Comparison of ENCODE assay signal across 24 cellular contexts in the genomic region with DNA sequence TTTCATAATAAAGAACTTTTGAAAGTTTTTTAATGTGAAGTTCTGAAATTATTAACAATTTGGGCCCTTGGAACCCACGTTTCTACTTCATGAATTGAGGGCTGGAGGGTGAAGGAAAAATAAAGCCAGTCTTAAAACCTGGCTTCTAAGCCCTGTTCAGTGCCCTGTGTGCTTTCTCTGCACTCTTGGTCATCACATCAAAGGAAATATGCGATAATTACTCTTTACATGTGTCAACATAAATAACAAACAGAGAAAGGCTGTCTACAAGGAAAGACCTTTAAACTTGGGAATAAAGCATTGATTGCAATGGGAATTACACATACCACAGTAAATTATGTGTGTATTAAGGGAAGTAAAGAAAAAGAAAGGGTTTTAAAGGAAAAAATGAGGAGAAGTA.
DNase-seq lines count a peak whose midpoint lies in the region; ATAC-seq, FAIRE-seq and TF ChIP-seq lines count a peak whose summit lies in the region.
"Had no signal": no experiment of that assay in that cellular context is flagged by ENCODE, and none has a peak within 500 bp of the region (broad histone marks: within the 10 kb centered on the region; RNA-seq: fewer than 3 reads in every experiment).

No MANE protein-coding gene starts in this region.

- H3K4me3 ChIP-seq in astrocyte (ENCODE audit: insufficient read depth, low read depth, low read length) (no peak overlapping the region), heart right ventricle (no peak overlapping the region)
- H3K4me3 ChIP-seq: BLaER1 treated with 17β-estradiol and CSF1 and Interleukin-3, amounts not matched to agents 10 nM and 100 nM; GM23248 had no signal

- no peaks in the 10 kb centered on the region for H3K27me3 ChIP-seq in astrocyte (ENCODE audit: insufficient read depth, low read length)
- H3K27me3 ChIP-seq in heart right ventricle = no peaks in the 10 kb centered on the region
- H3K27me3 ChIP-seq: BE2C; BLaER1 treated with 17β-estradiol and CSF1 and Interleukin-3, amounts not matched to agents 10 nM and 100 nM had no signal

- H2AFZ ChIP-seq in astrocyte (ENCODE audit: low read depth, low read length) = no peak overlapping the region
- H2AFZ ChIP-seq: GM23248 had no signal

- no peaks in the 10 kb centered on the region for H4K20me1 ChIP-seq in astrocyte (ENCODE audit: insufficient read depth, low read length)
- H4K20me1 ChIP-seq: BLaER1 treated with 17β-estradiol and CSF1 and Interleukin-3, amounts not matched to agents 10 nM and 100 nM had no signal

- DNase-seq in activated CD4-positive, alpha-beta T cell treated with anti-CD3 and anti-CD28 coated beads for 36 hours = no peak
- DNase-seq in activated CD4-positive, alpha-beta T cell treated with anti-CD3 and anti-CD28 coated beads for 48 hours = no peak
- no peak for DNase-seq in natural killer cell treated with Interleukin-12 subunit alpha and Interleukin-12 subunit beta and Interleukin-15 and Interleukin-18, amount 100 ng/mL, for 72 hours (ENCODE audit: low spot score)
- DNase-seq in natural killer cell = no peak
- DNase-seq in astrocyte (ENCODE audit: low read depth) = no peak
- DNase-seq in heart right ventricle = no peak
- DNase-seq: ACHN; AML-193; BE2C; CD4-positive, alpha-beta T cell; CD8-positive, alpha-beta memory T cell; DMS 273 treated with DMSO at 0.1 percent for 48 hours; DND-41; GM23248; H7; HCEC 1CT had no signal

- no peak overlapping the region for H3K4me2 ChIP-seq in astrocyte (ENCODE audit: low read length)
- H3K4me2 ChIP-seq: BLaER1 treated with 17β-estradiol and CSF1 and Interleukin-3, amounts not matched to agents 10 nM and 100 nM had no signal

- H3K4me1 ChIP-seq in astrocyte (ENCODE audit: insufficient read depth, low read length) = peaks cover 3% of the 10 kb centered on the region
- peaks cover 0 to 10% (median 2%) of the 10 kb centered on the region in 9 donors for H3K4me1 ChIP-seq in heart right ventricle

- H3K9me3 Mint-ChIP-seq in activated CD4-positive, alpha-beta T cell treated with anti-CD3 and anti-CD28 coated beads for 36 hours (ENCODE audit: low read depth) = no peaks in the 10 kb centered on the region
- peaks cover 3% of the 10 kb centered on the region for H3K9me3 Mint-ChIP-seq in natural killer cell treated with Interleukin-12 subunit alpha and Interleukin-12 subunit beta and Interleukin-15 and Interleukin-18, amount 100 ng/mL, for 72 hours
- H3K9me3 Mint-ChIP-seq in natural killer cell (no peaks in the 10 kb centered on the region), astrocyte (ENCODE audit: unreplicated experiment) (no peaks in the 10 kb centered on the region)
- H3K9me3 Mint-ChIP-seq: CD4-positive, alpha-beta T cell; CD8-positive, alpha-beta memory T cell had no signal

- H3K36me3 Mint-ChIP-seq in activated CD4-positive, alpha-beta T cell treated with anti-CD3 and anti-CD28 coated beads for 36 hours (ENCODE audit: low read depth) = peaks cover 3% of the 10 kb centered on the region
- peaks cover 13% of the 10 kb centered on the region for H3K36me3 Mint-ChIP-seq in natural killer cell treated with Interleukin-12 subunit alpha and Interleukin-12 subunit beta and Interleukin-15 and Interleukin-18, amount 100 ng/mL, for 72 hours
- H3K36me3 Mint-ChIP-seq in natural killer cell = no peaks in the 10 kb centered on the region
- H3K36me3 Mint-ChIP-seq in astrocyte (ENCODE audit: low read depth, unreplicated experiment) = no peaks in the 10 kb centered on the region
- H3K36me3 Mint-ChIP-seq: CD14-positive monocyte had no signal

- H3K4me1 Mint-ChIP-seq in activated CD4-positive, alpha-beta T cell treated with anti-CD3 and anti-CD28 coated beads for 36 hours = peaks cover 34% of the 10 kb centered on the region
- H3K4me1 Mint-ChIP-seq in natural killer cell treated with Interleukin-12 subunit alpha and Interleukin-12 subunit beta and Interleukin-15 and Interleukin-18, amount 100 ng/mL, for 72 hours (ENCODE audit: low read depth in 2 of 2) = peaks cover 46 to 60% of the 10 kb centered on the region in 2 donors
- H3K4me1 Mint-ChIP-seq in natural killer cell (peaks cover under 1 to 5% of the 10 kb centered on the region in 2 donors), astrocyte (ENCODE audit: low read depth, unreplicated experiment) (peaks cover 42% of the 10 kb centered on the region)
- H3K4me1 Mint-ChIP-seq: CD8-positive, alpha-beta memory T cell had no signal

- 88 to 93% methylated on average over 2 of the region's 2 CpGs for WGBS in heart right ventricle, 2 donors

- no peaks in the 10 kb centered on the region for H3K79me2 ChIP-seq in astrocyte (ENCODE audit: insufficient read depth, low read length)

- H3K36me3 ChIP-seq in astrocyte (ENCODE audit: insufficient read depth, low read length) = no peaks in the 10 kb centered on the region
- no peaks in the 10 kb centered on the region for H3K36me3 ChIP-seq in heart right ventricle
- H3K36me3 ChIP-seq: BE2C; BLaER1 treated with 17β-estradiol and CSF1 and Interleukin-3, amounts not matched to agents 10 nM and 100 nM had no signal

- TF ChIP-seq CTCF in natural killer cell (IDR thresholded peaks at IDR 0.05) = no peak
- TF ChIP-seq CTCF in VCaP (conservative IDR thresholded peaks at IDR 0.05) = no peak
- no peak for TF ChIP-seq CTCF in astrocyte (IDR thresholded peaks at IDR 0.05; ENCODE audit: insufficient read depth, low read depth, low read length)
- TF ChIP-seq CTCF in heart right ventricle (IDR thresholded peaks at IDR 0.05) = no peak

- H3K27me3 Mint-ChIP-seq in activated CD4-positive, alpha-beta T cell treated with anti-CD3 and anti-CD28 coated beads for 36 hours = peaks cover 4% of the 10 kb centered on the region
- peaks cover 6 to 13% of the 10 kb centered on the region in 2 donors for H3K27me3 Mint-ChIP-seq in natural killer cell treated with Interleukin-12 subunit alpha and Interleukin-12 subunit beta and Interleukin-15 and Interleukin-18, amount 100 ng/mL, for 72 hours
- H3K27me3 Mint-ChIP-seq in natural killer cell (ENCODE audit: low read depth in 2 of 2) = peaks cover 9 to 47% of the 10 kb centered on the region in 2 donors
- no peaks in the 10 kb centered on the region for H3K27me3 Mint-ChIP-seq in astrocyte (ENCODE audit: low read depth, unreplicated experiment)
- H3K27me3 Mint-ChIP-seq: CD4-positive, alpha-beta T cell had no signal

- intact Hi-C loops in activated CD4-positive, alpha-beta T cell treated with anti-CD3 and anti-CD28 coated beads for 36 hours (cut with DNase I, micrococcal nuclease) = loop anchor here in 1 of 2 experiments (2.0 kb wide), 2 partner anchors 30 to 76 kb away; no protein-coding TSS in a partner anchor
- intact Hi-C loops in natural killer cell (cut with micrococcal nuclease) = no loop called here
- intact Hi-C loops in heart right ventricle (cut with DNase I) = loop anchor here in 1 of 10 donors (10.0 kb wide), 1 partner anchor 132 kb away; no protein-coding TSS in a partner anchor

- no peaks in the 10 kb centered on the region for H3K9me3 ChIP-seq in astrocyte (ENCODE audit: insufficient read depth, low read depth, low read length)
- no peaks in the 10 kb centered on the region for H3K9me3 ChIP-seq in heart right ventricle
- H3K9me3 ChIP-seq: BE2C; BLaER1 treated with 17β-estradiol and CSF1 and Interleukin-3, amounts not matched to agents 10 nM and 100 nM had no signal

- ATAC-seq in activated CD4-positive, alpha-beta T cell treated with anti-CD3 and anti-CD28 coated beads for 36 hours = no peak
- no peak for ATAC-seq in natural killer cell treated with Interleukin-12 subunit alpha and Interleukin-12 subunit beta and Interleukin-15 and Interleukin-18, amount 100 ng/mL, for 72 hours
- ATAC-seq in natural killer cell (no peak), HG02870 (IDR thresholded peaks at IDR 0.05; ENCODE audit: unreplicated experiment) (no peak), heart right ventricle (no peak)

- H3K27ac ChIP-seq in VCaP (peak overlapping the region; percentile 55), astrocyte (ENCODE audit: low read depth, low read length) (no peak overlapping the region), heart right ventricle (no peak overlapping the region)
- H3K27ac ChIP-seq: 22Rv1; BLaER1 treated with 17β-estradiol and CSF1 and Interleukin-3, amounts not matched to agents 10 nM and 100 nM; GM23248 had no signal

- CTCF ChIA-PET in activated CD4-positive, alpha-beta T cell treated with anti-CD3 and anti-CD28 coated beads for 36 hours (lab: Charles Lee) = interaction anchor here (1.1 to 1.5 kb wide), 2 partner anchors 34 to 37 kb away, joined by 3 read pairs; no protein-coding TSS in a partner anchor

- no peak overlapping the region for H3K4me3 Mint-ChIP-seq in activated CD4-positive, alpha-beta T cell treated with anti-CD3 and anti-CD28 coated beads for 36 hours
- peak overlapping the region; percentile 75 for H3K4me3 Mint-ChIP-seq in natural killer cell treated with Interleukin-12 subunit alpha and Interleukin-12 subunit beta and Interleukin-15 and Interleukin-18, amount 100 ng/mL, for 72 hours
- H3K4me3 Mint-ChIP-seq in natural killer cell (no peak overlapping the region), astrocyte (ENCODE audit: unreplicated experiment) (no peak overlapping the region)
- H3K4me3 Mint-ChIP-seq: CD14-positive monocyte; CD4-positive, alpha-beta T cell; CD8-positive, alpha-beta memory T cell had no signal

- peak overlapping the region; percentile 17 for H3K27ac Mint-ChIP-seq in activated CD4-positive, alpha-beta T cell treated with anti-CD3 and anti-CD28 coated beads for 36 hours
- peak overlapping the region; percentile 81 to 88 for H3K27ac Mint-ChIP-seq in natural killer cell treated with Interleukin-12 subunit alpha and Interleukin-12 subunit beta and Interleukin-15 and Interleukin-18, amount 100 ng/mL, for 72 hours
- no peak overlapping the region for H3K27ac Mint-ChIP-seq in natural killer cell
- H3K27ac Mint-ChIP-seq in astrocyte (ENCODE audit: unreplicated experiment) = peak overlapping the region; percentile 63
- H3K27ac Mint-ChIP-seq: CD14-positive monocyte; CD4-positive, alpha-beta T cell; CD8-positive, alpha-beta memory T cell had no signal

- H3K9ac ChIP-seq in astrocyte (ENCODE audit: low read length) = no peak overlapping the region
- H3K9ac ChIP-seq: BLaER1 treated with 17β-estradiol and CSF1 and Interleukin-3, amounts not matched to agents 10 nM and 100 nM; GM23248 had no signal

- POLR2A ChIA-PET in activated CD4-positive, alpha-beta T cell treated with anti-CD3 and anti-CD28 coated beads for 36 hours (lab: Charles Lee) = no interaction called here

- no peak for FAIRE-seq in astrocyte (lab: Jason Lieb, UNC)
- FAIRE-seq: A204.1, D721Med, G401.6 had no signal

Comparison
In these comparisons a context has a peak if more than half of its experiments do, and no peak if none do; other contexts are left out.
1. H3K27ac Mint-ChIP-seq: peak in activated CD4-positive, alpha-beta T cell treated with anti-CD3 and anti-CD28 coated beads for 36 hours (single experiment), natural killer cell treated with Interleukin-12 subunit alpha and Interleukin-12 subunit beta and Interleukin-15 and Interleukin-18, amount 100 ng/mL, for 72 hours (2 of 2) and astrocyte (single experiment); none in natural killer cell (0 of 2).